Comparison of ENCODE assay signal across 12 cellular contexts in the genomic region with DNA sequence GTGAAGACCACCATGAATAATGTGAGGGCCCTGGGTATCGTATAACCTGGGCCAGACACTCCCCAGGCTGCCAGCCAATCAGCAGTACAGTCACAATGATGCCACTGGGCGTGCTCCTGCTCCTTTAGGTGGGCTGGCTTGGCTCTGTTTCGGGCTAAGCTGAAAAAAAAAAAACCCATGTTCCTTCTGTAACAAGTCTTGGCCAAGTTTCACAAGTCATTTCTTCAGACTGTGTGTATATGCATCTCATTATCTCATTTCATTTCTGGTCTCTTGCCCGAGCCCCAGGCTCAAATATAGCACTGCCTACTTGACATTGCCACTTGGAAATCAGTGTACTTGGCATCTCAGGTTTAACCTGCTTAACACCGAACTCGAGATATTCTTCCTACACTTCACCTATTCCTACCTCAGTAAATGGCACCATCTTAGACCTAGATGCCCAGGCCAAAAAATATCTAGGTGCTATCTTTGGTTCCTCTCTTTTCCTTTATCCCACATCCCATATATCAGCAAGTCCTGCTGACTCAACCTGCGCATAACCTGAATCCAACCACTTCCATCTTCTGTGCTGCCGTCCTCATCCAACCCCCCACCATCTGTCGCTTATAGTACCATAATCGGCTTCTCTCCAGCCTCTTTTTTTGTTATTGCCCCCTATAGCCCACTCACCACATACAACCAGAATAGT. TPM values are rescaled to one million over a fixed set of nuclear protein-coding genes. Genes with fewer than 3 reads are reported as not detected.
A peak's percentile ranks its signal among the peaks of the same experiment; 100 is the strongest.
DNase-seq lines count a peak whose midpoint lies in the region; ATAC-seq, FAIRE-seq and TF ChIP-seq lines count a peak whose summit lies in the region.
"Had no signal": no experiment of that assay in that cellular context is flagged by ENCODE, and none has a peak within 500 bp of the region (broad histone marks: within the 10 kb centered on the region; RNA-seq: fewer than 3 reads in every experiment).

No MANE protein-coding gene starts in this region.

- H3K4me3 Mint-ChIP-seq in activated naive CD4-positive, alpha-beta T cell treated with anti-CD3 and anti-CD28 coated beads for 36 hours = peak overlapping the region; percentile 95
- H3K4me3 Mint-ChIP-seq in stimulated activated effector memory CD8-positive, alpha-beta T cell treated with anti-CD3 and anti-CD28 coated beads, Interleukin-12 subunit alpha, Interleukin-12 subunit beta, amount 100 ng/mL, for 72 hours = peak overlapping the region; percentile 97
- H3K4me3 Mint-ChIP-seq in stimulated activated naive B cell treated with anti-CD40 and anti-IgM and Interleukin-4, amounts not matched to agents 10 μg/mL and 1 μg/mL and 100 μg/mL, for 72 hours = peak overlapping the region in 1 of 2 donors; percentile 99

- H3K4me1 ChIP-seq in PC-9 (replicated peaks; ENCODE audit: insufficient read depth) (peaks cover 14% of the 10 kb centered on the region), heart right ventricle (peaks cover 6 to 48% (median 33%) of the 10 kb centered on the region in 9 donors)

- H3K27me3 ChIP-seq in PC-9 (ENCODE audit: insufficient read depth, low read depth) = no peaks in the 10 kb centered on the region
- no peaks in the 10 kb centered on the region for H3K27me3 ChIP-seq in heart right ventricle

- DNase-seq in activated naive CD4-positive, alpha-beta T cell treated with anti-CD3 and anti-CD28 coated beads for 36 hours = no peak
- no peak for DNase-seq in activated naive CD4-positive, alpha-beta T cell treated with anti-CD3 and anti-CD28 coated beads, Interleukin-2, amount 50 U/mL, for 16 hours
- DNase-seq in PC-9 = no peak
- no peak for DNase-seq in heart right ventricle
- no peak for DNase-seq in stimulated activated effector memory CD8-positive, alpha-beta T cell treated with anti-CD3 and anti-CD28 coated beads, Interleukin-12 subunit alpha, Interleukin-12 subunit beta, amount 100 ng/mL, for 72 hours (ENCODE audit: low spot score in 2 of 2)
- DNase-seq in frontal cortex (ENCODE audit: low spot score in 2 of 2) = no peak
- DNase-seq in SK-N-DZ (ENCODE audit: low spot score) = no peak
- DNase-seq in stimulated activated naive B cell treated with anti-CD40 and anti-IgM and Interleukin-4, amounts not matched to agents 10 μg/mL and 1 μg/mL and 100 μg/mL, for 72 hours = no peak
- DNase-seq: IMR-90; NCI-H2171 treated with DMSO at 0.1 percent for 48 hours; SHP77; stimulated activated naive CD4-positive, alpha-beta T cell had no signal

- TF ChIP-seq CTCF in PC-9 (conservative IDR thresholded peaks at IDR 0.05) (no peak), heart right ventricle (IDR thresholded peaks at IDR 0.05) (no peak)

- H3K36me3 ChIP-seq in PC-9 (ENCODE audit: low read depth) = peaks cover 24% of the 10 kb centered on the region; the same call in 1 of the 2 replicates
- H3K36me3 ChIP-seq in heart right ventricle = peaks cover 0 to 30% (median 0%) of the 10 kb centered on the region in 9 donors

- POLR2A ChIA-PET in PC-9 (lab: Charles Lee; ENCODE audit: unreplicated experiment) = interaction anchor here (0.6 kb wide), 1 partner anchor 256 kb away, joined by 3 read pairs; a partner anchor contains a TSS

- H3K9me3 ChIP-seq in PC-9 (ENCODE audit: insufficient read depth, low read depth) = no peaks in the 10 kb centered on the region
- no peaks in the 10 kb centered on the region for H3K9me3 ChIP-seq in heart right ventricle

- no peak overlapping the region for H3K27ac ChIP-seq in PC-9
- peak overlapping the region; percentile 38 to 95 (median 86) for H3K27ac ChIP-seq in heart right ventricle

- CTCF ChIA-PET in activated naive CD4-positive, alpha-beta T cell treated with anti-CD3 and anti-CD28 coated beads for 36 hours (lab: Charles Lee) = interaction anchor here (1.5 to 2.2 kb wide), 3 partner anchors 9 to 13 kb away, joined by 5 to 31 read pairs (median 24); no protein-coding TSS in a partner anchor
- CTCF ChIA-PET in PC-9 (lab: Charles Lee) = no interaction called here

- ATAC-seq in heart right ventricle = peak in 4 of 8 donors; percentile 10 to 36 (median 30)
- no peak for ATAC-seq in stimulated activated effector memory CD8-positive, alpha-beta T cell treated with anti-CD3 and anti-CD28 coated beads, Interleukin-12 subunit alpha, Interleukin-12 subunit beta, amount 100 ng/mL, for 72 hours
- ATAC-seq in stimulated activated naive B cell treated with anti-CD40 and anti-IgM and Interleukin-4, amounts not matched to agents 10 μg/mL and 1 μg/mL and 100 μg/mL, for 72 hours (replicated peaks) = no peak

- H3K79me2 ChIP-seq in PC-9 (ENCODE audit: low read depth) = peaks cover 29% of the 10 kb centered on the region

- WGBS in heart right ventricle, 2 donors = 65 to 75% methylated on average over 10 of the region's 10 CpGs

- H3K4me1 Mint-ChIP-seq in activated naive CD4-positive, alpha-beta T cell treated with anti-CD3 and anti-CD28 coated beads for 36 hours (ENCODE audit: low read depth) = peaks cover 31% of the 10 kb centered on the region
- H3K4me1 Mint-ChIP-seq in stimulated activated effector memory CD8-positive, alpha-beta T cell treated with anti-CD3 and anti-CD28 coated beads, Interleukin-12 subunit alpha, Interleukin-12 subunit beta, amount 100 ng/mL, for 72 hours = peaks cover 35% of the 10 kb centered on the region
- H3K4me1 Mint-ChIP-seq in stimulated activated naive B cell treated with anti-CD40 and anti-IgM and Interleukin-4, amounts not matched to agents 10 μg/mL and 1 μg/mL and 100 μg/mL, for 72 hours = peaks cover 36 to 55% of the 10 kb centered on the region in 2 donors

- no peaks in the 10 kb centered on the region for H3K9me3 Mint-ChIP-seq in activated naive CD4-positive, alpha-beta T cell treated with anti-CD3 and anti-CD28 coated beads for 36 hours
- H3K9me3 Mint-ChIP-seq in stimulated activated effector memory CD8-positive, alpha-beta T cell treated with anti-CD3 and anti-CD28 coated beads, Interleukin-12 subunit alpha, Interleukin-12 subunit beta, amount 100 ng/mL, for 72 hours = no peaks in the 10 kb centered on the region
- no peaks in the 10 kb centered on the region for H3K9me3 Mint-ChIP-seq in stimulated activated naive B cell treated with anti-CD40 and anti-IgM and Interleukin-4, amounts not matched to agents 10 μg/mL and 1 μg/mL and 100 μg/mL, for 72 hours

- H3K9me2 ChIP-seq in PC-9 (ENCODE audit: insufficient read depth) = no peaks in the 10 kb centered on the region

- intact Hi-C loops in activated naive CD4-positive, alpha-beta T cell treated with anti-CD3 and anti-CD28 coated beads for 36 hours (cut with micrococcal nuclease) = loop anchor here (2.0 to 10.0 kb wide), 2 partner anchors 79 to 445 kb away; a partner anchor contains a TSS
- intact Hi-C loops in PC-9 (cut with micrococcal nuclease; ENCODE audit: unreplicated experiment) (loop anchor here (2.0 to 10.0 kb wide), 2 partner anchors 445 to 865 kb away; a partner anchor contains a TSS), heart right ventricle (cut with DNase I) (loop anchor here in 6 of 10 donors (2.0 to 10.0 kb wide), 4 partner anchors 48 to 125 kb away; a partner anchor contains a TSS)

- H2AFZ ChIP-seq in PC-9 = no peak overlapping the region

- no peak for FAIRE-seq in frontal cortex (lab: Jason Lieb, UNC)

- H3F3A ChIP-seq in PC-9 (ENCODE audit: insufficient read depth, low read depth) = peaks cover 10% of the 10 kb centered on the region; the same call in 1 of the 2 replicates

- peak overlapping the region; percentile 99; the same call in 1 of the 2 replicates for H3K4me2 ChIP-seq in PC-9

- no peaks in the 10 kb centered on the region for H4K20me1 ChIP-seq in PC-9 (ENCODE audit: insufficient read depth)

- H3K4me3 ChIP-seq in PC-9 = no peak overlapping the region
- no peak overlapping the region for H3K4me3 ChIP-seq in heart right ventricle

- no peak overlapping the region for H3K27ac Mint-ChIP-seq in activated naive CD4-positive, alpha-beta T cell treated with anti-CD3 and anti-CD28 coated beads for 36 hours
- H3K27ac Mint-ChIP-seq in stimulated activated effector memory CD8-positive, alpha-beta T cell treated with anti-CD3 and anti-CD28 coated beads, Interleukin-12 subunit alpha, Interleukin-12 subunit beta, amount 100 ng/mL, for 72 hours = peak overlapping the region; percentile 99
- H3K27ac Mint-ChIP-seq in stimulated activated naive B cell treated with anti-CD40 and anti-IgM and Interleukin-4, amounts not matched to agents 10 μg/mL and 1 μg/mL and 100 μg/mL, for 72 hours = no peak overlapping the region

- no TSS peak for BruUV-seq in PC-9 (replicated peaks; lab: Mats Ljungman, UMichigan)

- peaks cover 20% of the 10 kb centered on the region for H3K36me3 Mint-ChIP-seq in activated naive CD4-positive, alpha-beta T cell treated with anti-CD3 and anti-CD28 coated beads for 36 hours (ENCODE audit: low read depth)
- peaks cover 53% of the 10 kb centered on the region for H3K36me3 Mint-ChIP-seq in stimulated activated effector memory CD8-positive, alpha-beta T cell treated with anti-CD3 and anti-CD28 coated beads, Interleukin-12 subunit alpha, Interleukin-12 subunit beta, amount 100 ng/mL, for 72 hours
- H3K36me3 Mint-ChIP-seq in stimulated activated naive B cell treated with anti-CD40 and anti-IgM and Interleukin-4, amounts not matched to agents 10 μg/mL and 1 μg/mL and 100 μg/mL, for 72 hours = peaks cover 29 to 39% of the 10 kb centered on the region in 2 donors

- H3K27me3 Mint-ChIP-seq in activated naive CD4-positive, alpha-beta T cell treated with anti-CD3 and anti-CD28 coated beads for 36 hours (ENCODE audit: low read depth) = no peaks in the 10 kb centered on the region
- H3K27me3 Mint-ChIP-seq in stimulated activated naive B cell treated with anti-CD40 and anti-IgM and Interleukin-4, amounts not matched to agents 10 μg/mL and 1 μg/mL and 100 μg/mL, for 72 hours = no peaks in the 10 kb centered on the region

RNA-seq across cellular contexts. Expression of a gene that starts 1.8 kb away (rescaled TPM):
- 100 to 1,000 TPM; 199 to 205 TPM for total RNA-seq in activated naive CD4-positive, alpha-beta T cell treated with anti-CD3 and anti-CD28 coated beads for 36 hours
- total RNA-seq in PC-9 (2021) = 71.2 and 72.9 TPM in 2 replicates
- 100 to 1,000 TPM; 222 to 328 (median 245) TPM for total RNA-seq in heart right ventricle
- polyA plus RNA-seq in heart right ventricle = 100 to 1,000 TPM; 200 to 598 TPM
- 19.6 TPM for total RNA-seq in frontal cortex
- 29.7 and 55.5 TPM in 2 replicates for polyA plus RNA-seq in SK-N-DZ (2014; cell fraction: cytosol; rRNA removed)
- 49.0 and 53.5 TPM in 2 replicates for polyA plus RNA-seq in SK-N-DZ (2014; cell fraction: nucleus; rRNA removed)

RNA-seq across cellular contexts. Expression of a gene that starts 37.0 kb away (rescaled TPM):
- total RNA-seq in activated naive CD4-positive, alpha-beta T cell treated with anti-CD3 and anti-CD28 coated beads for 36 hours = not detected
- total RNA-seq in PC-9 (2021) (not detected in 2 replicates), heart right ventricle (10 to 100 TPM; 15.9 to 55.7 (median 27.5) TPM), frontal cortex (not detected)
- 10 to 100 TPM; 18.4 to 32.6 TPM for polyA plus RNA-seq in heart right ventricle
- polyA plus RNA-seq in SK-N-DZ (2014; cell fraction: cytosol; rRNA removed) = not detected in 2 replicates
- not detected in 2 replicates for polyA plus RNA-seq in SK-N-DZ (2014; cell fraction: nucleus; rRNA removed)

Comparison
In these comparisons a context has a peak if more than half of its experiments do, and no peak if none do; other contexts are left out.
1. RNA of a gene that starts 37.0 kb away (total RNA-seq): 15.9 to 55.7 TPM in heart right ventricle; not detected in PC-9, not detected in activated naive CD4-positive, alpha-beta T cell treated with anti-CD3 and anti-CD28 coated beads for 36 hours and not detected in frontal cortex (single experiment); every median in the first group is over 10 times any median in the second.